ENCODE assay signal across 1 cellular context in the genomic region with DNA sequence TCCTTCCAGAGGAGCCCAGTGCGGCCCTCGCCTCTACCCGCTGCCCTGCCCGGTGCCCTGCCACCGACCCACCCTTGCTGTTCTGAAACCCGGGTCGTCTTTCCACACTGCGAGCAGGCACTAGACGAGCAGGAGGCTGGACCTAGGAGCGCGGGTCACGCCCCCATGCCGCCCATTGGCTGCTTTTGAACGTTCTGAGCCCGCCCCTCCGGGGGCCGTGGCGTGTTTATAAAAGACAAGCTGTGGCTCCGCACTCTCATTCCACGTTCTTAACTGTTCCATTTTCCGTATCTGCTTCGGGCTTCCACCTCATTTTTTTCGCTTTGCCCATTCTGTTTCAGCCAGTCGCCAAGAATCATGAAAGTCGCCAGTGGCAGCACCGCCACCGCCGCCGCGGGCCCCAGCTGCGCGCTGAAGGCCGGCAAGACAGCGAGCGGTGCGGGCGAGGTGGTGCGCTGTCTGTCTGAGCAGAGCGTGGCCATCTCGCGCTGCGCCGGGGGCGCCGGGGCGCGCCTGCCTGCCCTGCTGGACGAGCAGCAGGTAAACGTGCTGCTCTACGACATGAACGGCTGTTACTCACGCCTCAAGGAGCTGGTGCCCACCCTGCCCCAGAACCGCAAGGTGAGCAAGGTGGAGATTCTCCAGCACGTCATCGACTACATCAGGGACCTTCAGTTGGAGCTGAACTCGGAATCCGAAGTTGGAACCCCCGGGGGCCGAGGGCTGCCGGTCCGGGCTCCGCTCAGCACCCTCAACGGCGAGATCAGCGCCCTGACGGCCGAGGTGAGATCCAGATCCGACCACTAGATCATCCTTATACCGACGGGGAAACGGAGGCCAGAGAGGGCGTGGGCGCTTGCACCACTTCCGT.
TF ChIP-seq lines count a peak whose summit lies in the region.

Gene ID1 (plus strand): TSS at position 259 of the 871 bp plus-strand sequence. CDS start 99 bp downstream, at position 358.

TF ChIP-seq in HepG2, 621 proteins besides CTCF, POLR2A, EP300 and RAD21 (continued from another document and continues in another):
- TF ChIP-seq ZNF839 (CRISPR knock-in tag; IDR thresholded peaks at IDR 0.05; ENCODE audit: borderline replicate concordance) (peak; percentile 50; the same call in 1 of the 2 replicates), MEIS2 (CRISPR knock-in tag; IDR thresholded peaks at IDR 0.05) (peak; percentile 75), ZNF143 (CRISPR knock-in tag; IDR thresholded peaks at IDR 0.05) (no peak), TCF12 (IDR thresholded peaks at IDR 0.05) (no peak), TCF12 (CRISPR knock-in tag; IDR thresholded peaks at IDR 0.05) (peak; percentile 93; the same call in 1 of the 2 replicates), PHF21A (CRISPR knock-in tag; IDR thresholded peaks at IDR 0.05) (peak; percentile 86), HES4 (CRISPR knock-in tag; IDR thresholded peaks at IDR 0.05; ENCODE audit: borderline replicate concordance) (peak; percentile 90; the same call in 1 of the 2 replicates), ZBTB26 (CRISPR knock-in tag; IDR thresholded peaks at IDR 0.05; ENCODE audit: borderline replicate concordance) (peak; percentile 72), ZKSCAN5 (CRISPR knock-in tag; IDR thresholded peaks at IDR 0.05) (no peak), ZKSCAN8 (CRISPR knock-in tag; IDR thresholded peaks at IDR 0.05; ENCODE audit: borderline replicate concordance) (peak; percentile 96), ZNF546 (CRISPR knock-in tag; conservative IDR thresholded peaks at IDR 0.05) (peak; percentile 96), ZBTB8A (CRISPR knock-in tag; IDR thresholded peaks at IDR 0.05; ENCODE audit: borderline replicate concordance, low read depth) (peak; percentile 94; the same call in 1 of the 2 replicates), ZNF598 (CRISPR knock-in tag; IDR thresholded peaks at IDR 0.05; ENCODE audit: borderline replicate concordance) (peak; percentile 96), HOMEZ (CRISPR knock-in tag; IDR thresholded peaks at IDR 0.05; ENCODE audit: low read depth) (peak; percentile 82), ZNF768 (CRISPR knock-in tag; IDR thresholded peaks at IDR 0.05) (peak; percentile 85), NCOA5 (CRISPR knock-in tag; IDR thresholded peaks at IDR 0.05) (no peak; the same call in 1 of the 2 replicates), ZNF256 (CRISPR knock-in tag; conservative IDR thresholded peaks at IDR 0.05) (peak; percentile 93), ZBED4 (CRISPR knock-in tag; IDR thresholded peaks at IDR 0.05; ENCODE audit: borderline replicate concordance) (peak; percentile 97), MXI1 (IDR thresholded peaks at IDR 0.05; ENCODE audit: borderline replicate concordance, low read depth, low read length) (peak; percentile 88; the same call in 1 of the 3 replicates), TERF1 (CRISPR knock-in tag; IDR thresholded peaks at IDR 0.05) (0 out of 2 replicates have a peak, but pooled peaks have one; percentile 38), ZNF703 (CRISPR knock-in tag; IDR thresholded peaks at IDR 0.05; ENCODE audit: borderline replicate concordance) (peak; percentile 85; the same call in 1 of the 2 replicates), ZNF674 (CRISPR knock-in tag; IDR thresholded peaks at IDR 0.05; ENCODE audit: low read depth) (no peak), FOXO1 (CRISPR knock-in tag; IDR thresholded peaks at IDR 0.05) (no peak; the same call in none of the 2 replicates)
- TF ChIP-seq, protein P1, sequence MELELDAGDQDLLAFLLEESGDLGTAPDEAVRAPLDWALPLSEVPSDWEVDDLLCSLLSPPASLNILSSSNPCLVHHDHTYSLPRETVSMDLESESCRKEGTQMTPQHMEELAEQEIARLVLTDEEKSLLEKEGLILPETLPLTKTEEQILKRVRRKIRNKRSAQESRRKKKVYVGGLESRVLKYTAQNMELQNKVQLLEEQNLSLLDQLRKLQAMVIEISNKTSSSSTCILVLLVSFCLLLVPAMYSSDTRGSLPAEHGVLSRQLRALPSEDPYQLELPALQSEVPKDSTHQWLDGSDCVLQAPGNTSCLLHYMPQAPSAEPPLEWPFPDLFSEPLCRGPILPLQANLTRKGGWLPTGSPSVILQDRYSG (CRISPR knock-in tag; IDR thresholded peaks at IDR 0.05), result peak; percentile 87
- TF ChIP-seq, protein P2, sequence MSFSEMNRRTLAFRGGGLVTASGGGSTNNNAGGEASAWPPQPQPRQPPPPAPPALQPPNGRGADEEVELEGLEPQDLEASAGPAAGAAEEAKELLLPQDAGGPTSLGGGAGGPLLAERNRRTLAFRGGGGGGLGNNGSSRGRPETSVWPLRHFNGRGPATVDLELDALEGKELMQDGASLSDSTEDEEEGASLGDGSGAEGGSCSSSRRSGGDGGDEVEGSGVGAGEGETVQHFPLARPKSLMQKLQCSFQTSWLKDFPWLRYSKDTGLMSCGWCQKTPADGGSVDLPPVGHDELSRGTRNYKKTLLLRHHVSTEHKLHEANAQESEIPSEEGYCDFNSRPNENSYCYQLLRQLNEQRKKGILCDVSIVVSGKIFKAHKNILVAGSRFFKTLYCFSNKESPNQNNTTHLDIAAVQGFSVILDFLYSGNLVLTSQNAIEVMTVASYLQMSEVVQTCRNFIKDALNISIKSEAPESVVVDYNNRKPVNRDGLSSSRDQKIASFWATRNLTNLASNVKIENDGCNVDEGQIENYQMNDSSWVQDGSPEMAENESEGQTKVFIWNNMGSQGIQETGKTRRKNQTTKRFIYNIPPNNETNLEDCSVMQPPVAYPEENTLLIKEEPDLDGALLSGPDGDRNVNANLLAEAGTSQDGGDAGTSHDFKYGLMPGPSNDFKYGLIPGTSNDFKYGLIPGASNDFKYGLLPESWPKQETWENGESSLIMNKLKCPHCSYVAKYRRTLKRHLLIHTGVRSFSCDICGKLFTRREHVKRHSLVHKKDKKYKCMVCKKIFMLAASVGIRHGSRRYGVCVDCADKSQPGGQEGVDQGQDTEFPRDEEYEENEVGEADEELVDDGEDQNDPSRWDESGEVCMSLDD (CRISPR knock-in tag; IDR thresholded peaks at IDR 0.05; ENCODE audit: borderline replicate concordance), result peak; percentile 79; the same call in 1 of the 2 replicates
- TF ChIP-seq, protein P3, sequence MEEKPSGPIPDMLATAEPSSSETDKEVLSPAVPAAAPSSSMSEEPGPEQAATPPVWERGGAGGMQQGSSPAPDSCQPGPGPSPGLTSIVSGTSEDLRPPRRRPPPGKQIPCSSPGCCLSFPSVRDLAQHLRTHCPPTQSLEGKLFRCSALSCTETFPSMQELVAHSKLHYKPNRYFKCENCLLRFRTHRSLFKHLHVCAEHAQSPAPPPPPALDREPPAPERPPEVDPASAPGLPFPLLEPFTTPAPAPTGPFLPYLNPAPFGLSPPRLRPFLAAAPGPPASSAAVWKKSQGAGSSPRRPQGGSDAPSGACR (CRISPR knock-in tag; IDR thresholded peaks at IDR 0.05), result no peak
- TF ChIP-seq, protein P4, sequence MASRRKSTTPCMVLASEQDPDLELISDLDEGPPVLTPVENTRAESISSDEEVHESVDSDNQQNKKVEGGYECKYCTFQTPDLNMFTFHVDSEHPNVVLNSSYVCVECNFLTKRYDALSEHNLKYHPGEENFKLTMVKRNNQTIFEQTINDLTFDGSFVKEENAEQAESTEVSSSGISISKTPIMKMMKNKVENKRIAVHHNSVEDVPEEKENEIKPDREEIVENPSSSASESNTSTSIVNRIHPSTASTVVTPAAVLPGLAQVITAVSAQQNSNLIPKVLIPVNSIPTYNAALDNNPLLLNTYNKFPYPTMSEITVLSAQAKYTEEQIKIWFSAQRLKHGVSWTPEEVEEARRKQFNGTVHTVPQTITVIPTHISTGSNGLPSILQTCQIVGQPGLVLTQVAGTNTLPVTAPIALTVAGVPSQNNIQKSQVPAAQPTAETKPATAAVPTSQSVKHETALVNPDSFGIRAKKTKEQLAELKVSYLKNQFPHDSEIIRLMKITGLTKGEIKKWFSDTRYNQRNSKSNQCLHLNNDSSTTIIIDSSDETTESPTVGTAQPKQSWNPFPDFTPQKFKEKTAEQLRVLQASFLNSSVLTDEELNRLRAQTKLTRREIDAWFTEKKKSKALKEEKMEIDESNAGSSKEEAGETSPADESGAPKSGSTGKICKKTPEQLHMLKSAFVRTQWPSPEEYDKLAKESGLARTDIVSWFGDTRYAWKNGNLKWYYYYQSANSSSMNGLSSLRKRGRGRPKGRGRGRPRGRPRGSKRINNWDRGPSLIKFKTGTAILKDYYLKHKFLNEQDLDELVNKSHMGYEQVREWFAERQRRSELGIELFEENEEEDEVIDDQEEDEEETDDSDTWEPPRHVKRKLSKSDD (CRISPR knock-in tag; IDR thresholded peaks at IDR 0.05; ENCODE audit: low read depth), result no peak; the same call in 1 of the 2 replicates
- TF ChIP-seq, protein P5, sequence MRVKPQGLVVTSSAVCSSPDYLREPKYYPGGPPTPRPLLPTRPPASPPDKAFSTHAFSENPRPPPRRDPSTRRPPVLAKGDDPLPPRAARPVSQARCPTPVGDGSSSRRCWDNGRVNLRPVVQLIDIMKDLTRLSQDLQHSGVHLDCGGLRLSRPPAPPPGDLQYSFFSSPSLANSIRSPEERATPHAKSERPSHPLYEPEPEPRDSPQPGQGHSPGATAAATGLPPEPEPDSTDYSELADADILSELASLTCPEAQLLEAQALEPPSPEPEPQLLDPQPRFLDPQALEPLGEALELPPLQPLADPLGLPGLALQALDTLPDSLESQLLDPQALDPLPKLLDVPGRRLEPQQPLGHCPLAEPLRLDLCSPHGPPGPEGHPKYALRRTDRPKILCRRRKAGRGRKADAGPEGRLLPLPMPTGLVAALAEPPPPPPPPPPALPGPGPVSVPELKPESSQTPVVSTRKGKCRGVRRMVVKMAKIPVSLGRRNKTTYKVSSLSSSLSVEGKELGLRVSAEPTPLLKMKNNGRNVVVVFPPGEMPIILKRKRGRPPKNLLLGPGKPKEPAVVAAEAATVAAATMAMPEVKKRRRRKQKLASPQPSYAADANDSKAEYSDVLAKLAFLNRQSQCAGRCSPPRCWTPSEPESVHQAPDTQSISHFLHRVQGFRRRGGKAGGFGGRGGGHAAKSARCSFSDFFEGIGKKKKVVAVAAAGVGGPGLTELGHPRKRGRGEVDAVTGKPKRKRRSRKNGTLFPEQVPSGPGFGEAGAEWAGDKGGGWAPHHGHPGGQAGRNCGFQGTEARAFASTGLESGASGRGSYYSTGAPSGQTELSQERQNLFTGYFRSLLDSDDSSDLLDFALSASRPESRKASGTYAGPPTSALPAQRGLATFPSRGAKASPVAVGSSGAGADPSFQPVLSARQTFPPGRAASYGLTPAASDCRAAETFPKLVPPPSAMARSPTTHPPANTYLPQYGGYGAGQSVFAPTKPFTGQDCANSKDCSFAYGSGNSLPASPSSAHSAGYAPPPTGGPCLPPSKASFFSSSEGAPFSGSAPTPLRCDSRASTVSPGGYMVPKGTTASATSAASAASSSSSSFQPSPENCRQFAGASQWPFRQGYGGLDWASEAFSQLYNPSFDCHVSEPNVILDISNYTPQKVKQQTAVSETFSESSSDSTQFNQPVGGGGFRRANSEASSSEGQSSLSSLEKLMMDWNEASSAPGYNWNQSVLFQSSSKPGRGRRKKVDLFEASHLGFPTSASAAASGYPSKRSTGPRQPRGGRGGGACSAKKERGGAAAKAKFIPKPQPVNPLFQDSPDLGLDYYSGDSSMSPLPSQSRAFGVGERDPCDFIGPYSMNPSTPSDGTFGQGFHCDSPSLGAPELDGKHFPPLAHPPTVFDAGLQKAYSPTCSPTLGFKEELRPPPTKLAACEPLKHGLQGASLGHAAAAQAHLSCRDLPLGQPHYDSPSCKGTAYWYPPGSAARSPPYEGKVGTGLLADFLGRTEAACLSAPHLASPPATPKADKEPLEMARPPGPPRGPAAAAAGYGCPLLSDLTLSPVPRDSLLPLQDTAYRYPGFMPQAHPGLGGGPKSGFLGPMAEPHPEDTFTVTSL (CRISPR knock-in tag; IDR thresholded peaks at IDR 0.05; ENCODE audit: borderline replicate concordance), result peak; percentile 73; the same call in 1 of the 2 replicates
